1 cellular context compared by ENCODE assay signal in the genomic region with DNA sequence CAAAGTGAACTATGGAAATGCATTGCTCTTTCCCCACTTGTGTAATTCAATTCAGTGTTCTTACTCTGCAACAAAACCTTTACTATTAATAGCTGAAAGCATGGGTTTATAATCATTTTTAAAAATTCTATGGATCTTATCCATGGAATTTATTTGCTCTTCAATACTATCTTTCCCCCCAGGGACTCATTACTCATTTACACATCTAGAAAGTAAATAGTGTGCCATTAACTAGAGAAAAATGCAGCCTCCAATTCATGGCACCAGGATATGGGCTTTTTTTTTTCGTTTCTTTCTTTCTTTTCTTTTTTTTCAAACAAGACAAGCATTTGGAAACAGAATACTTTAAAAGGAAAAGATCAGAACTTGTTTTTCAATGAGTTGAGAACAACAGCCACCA.
TF ChIP-seq lines count a peak whose summit lies in the region.

No MANE protein-coding gene starts in this region.

TF ChIP-seq in WTC11, 78 proteins besides CTCF, POLR2A, EP300 and RAD21 (continued from another document):
- TF ChIP-seq, protein P1, sequence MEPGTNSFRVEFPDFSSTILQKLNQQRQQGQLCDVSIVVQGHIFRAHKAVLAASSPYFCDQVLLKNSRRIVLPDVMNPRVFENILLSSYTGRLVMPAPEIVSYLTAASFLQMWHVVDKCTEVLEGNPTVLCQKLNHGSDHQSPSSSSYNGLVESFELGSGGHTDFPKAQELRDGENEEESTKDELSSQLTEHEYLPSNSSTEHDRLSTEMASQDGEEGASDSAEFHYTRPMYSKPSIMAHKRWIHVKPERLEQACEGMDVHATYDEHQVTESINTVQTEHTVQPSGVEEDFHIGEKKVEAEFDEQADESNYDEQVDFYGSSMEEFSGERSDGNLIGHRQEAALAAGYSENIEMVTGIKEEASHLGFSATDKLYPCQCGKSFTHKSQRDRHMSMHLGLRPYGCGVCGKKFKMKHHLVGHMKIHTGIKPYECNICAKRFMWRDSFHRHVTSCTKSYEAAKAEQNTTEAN (CRISPR knock-in tag; IDR thresholded peaks at IDR 0.05) = no peak
- TF ChIP-seq, protein P2, sequence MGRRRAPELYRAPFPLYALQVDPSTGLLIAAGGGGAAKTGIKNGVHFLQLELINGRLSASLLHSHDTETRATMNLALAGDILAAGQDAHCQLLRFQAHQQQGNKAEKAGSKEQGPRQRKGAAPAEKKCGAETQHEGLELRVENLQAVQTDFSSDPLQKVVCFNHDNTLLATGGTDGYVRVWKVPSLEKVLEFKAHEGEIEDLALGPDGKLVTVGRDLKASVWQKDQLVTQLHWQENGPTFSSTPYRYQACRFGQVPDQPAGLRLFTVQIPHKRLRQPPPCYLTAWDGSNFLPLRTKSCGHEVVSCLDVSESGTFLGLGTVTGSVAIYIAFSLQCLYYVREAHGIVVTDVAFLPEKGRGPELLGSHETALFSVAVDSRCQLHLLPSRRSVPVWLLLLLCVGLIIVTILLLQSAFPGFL (CRISPR knock-in tag; IDR thresholded peaks at IDR 0.05; ENCODE audit: borderline replicate concordance) = no peak
- TF ChIP-seq, protein P3, sequence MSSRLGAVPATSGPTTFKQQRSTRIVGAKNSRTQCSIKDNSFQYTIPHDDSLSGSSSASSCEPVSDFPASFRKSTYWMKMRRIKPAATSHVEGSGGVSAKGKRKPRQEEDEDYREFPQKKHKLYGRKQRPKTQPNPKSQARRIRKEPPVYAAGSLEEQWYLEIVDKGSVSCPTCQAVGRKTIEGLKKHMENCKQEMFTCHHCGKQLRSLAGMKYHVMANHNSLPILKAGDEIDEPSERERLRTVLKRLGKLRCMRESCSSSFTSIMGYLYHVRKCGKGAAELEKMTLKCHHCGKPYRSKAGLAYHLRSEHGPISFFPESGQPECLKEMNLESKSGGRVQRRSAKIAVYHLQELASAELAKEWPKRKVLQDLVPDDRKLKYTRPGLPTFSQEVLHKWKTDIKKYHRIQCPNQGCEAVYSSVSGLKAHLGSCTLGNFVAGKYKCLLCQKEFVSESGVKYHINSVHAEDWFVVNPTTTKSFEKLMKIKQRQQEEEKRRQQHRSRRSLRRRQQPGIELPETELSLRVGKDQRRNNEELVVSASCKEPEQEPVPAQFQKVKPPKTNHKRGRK (CRISPR knock-in tag; IDR thresholded peaks at IDR 0.05; ENCODE audit: borderline replicate concordance) = no peak
- TF ChIP-seq PRRX2 (CRISPR knock-in tag; IDR thresholded peaks at IDR 0.05) = no peak
- no peak for TF ChIP-seq MYBL2 (CRISPR knock-in tag; IDR thresholded peaks at IDR 0.05)
- TF ChIP-seq NFE2L1 (CRISPR knock-in tag; IDR thresholded peaks at IDR 0.05) = no peak
- no peak for TF ChIP-seq ZNF317 (CRISPR knock-in tag; IDR thresholded peaks at IDR 0.05; ENCODE audit: borderline replicate concordance, low read depth)
- TF ChIP-seq ZNF423 (CRISPR knock-in tag; IDR thresholded peaks at IDR 0.05) = no peak
- no peak for TF ChIP-seq FOXK1 (CRISPR knock-in tag; IDR thresholded peaks at IDR 0.05)
- TF ChIP-seq CBFB (CRISPR knock-in tag; IDR thresholded peaks at IDR 0.05; ENCODE audit: low read depth) = no peak
TF ChIP-seq in WTC11: peak in this region for 0.
